In the genomic region with DNA sequence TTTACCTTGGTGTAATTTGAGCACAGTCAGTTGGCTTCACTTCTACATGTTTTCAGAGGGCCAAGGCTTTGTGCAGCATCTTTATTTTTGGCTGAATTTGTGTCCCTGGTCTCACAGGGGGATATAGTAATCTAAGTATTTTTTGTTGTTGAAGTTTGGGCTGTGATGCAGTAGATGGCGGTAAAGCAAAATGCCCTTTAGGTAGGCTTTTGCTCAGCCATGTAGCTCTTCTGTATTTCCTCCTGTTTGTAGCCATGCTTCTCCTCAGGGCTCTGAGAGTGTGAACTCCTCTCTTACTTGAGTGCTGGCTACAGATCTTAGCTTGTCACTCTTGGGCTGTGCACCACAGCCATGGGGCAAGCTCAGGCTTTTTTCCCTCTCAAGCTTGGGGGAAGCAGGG, we compare ENCODE assay signal across 11 cellular contexts.
DNase-seq lines count a peak whose midpoint lies in the region; ATAC-seq and TF ChIP-seq lines count a peak whose summit lies in the region.
"Had no signal": no experiment of that assay in that cellular context is flagged by ENCODE, and none has a peak within 500 bp of the region (broad histone marks: within the 10 kb centered on the region; RNA-seq: fewer than 3 reads in every experiment).

No MANE protein-coding gene starts in this region.

- H2BK120ac ChIP-seq in H9 (ENCODE audit: low read depth, low read length, poor library complexity, severe bottlenecking) (no peak overlapping the region), trophoblast cell (ENCODE audit: insufficient read depth, low read length, poor library complexity) (no peak overlapping the region)

- H3K18ac ChIP-seq in H9 (ENCODE audit: insufficient read length, low read depth, low read length) (no peak overlapping the region), trophoblast cell (ENCODE audit: low read length) (no peak overlapping the region)

- DNase-seq in H9 (no peak), epithelial cell of esophagus (ENCODE audit: low read depth) (no peak), trophoblast cell (no peak), SHP77 (lab: John Stamatoyannopoulos, UW) (no peak)
- DNase-seq: activated CD4-positive, alpha-beta memory T cell treated with anti-CD3 and anti-CD28 coated beads for 36 hours; DMS 273 treated with DMSO at 0.1 percent for 48 hours had no signal

- H3K4me1 ChIP-seq in H9 (ENCODE audit: insufficient read depth, low read length): no peaks in the 10 kb centered on the region
- no peaks in the 10 kb centered on the region for H3K4me1 ChIP-seq in OCI-LY1 (ENCODE audit: insufficient read depth, low read length, severe bottlenecking)
- peaks cover 3 to 6% of the 10 kb centered on the region in 2 experiments for H3K4me1 ChIP-seq in trophoblast cell (ENCODE audit: control insufficient read depth in 1 of 2, insufficient read depth in 2 of 2, low read length in 2 of 2)

- H3T11ph ChIP-seq in H9 (ENCODE audit: low read length): no peak overlapping the region

- H4K5ac ChIP-seq in H9 (ENCODE audit: insufficient read length, low read depth, low read length): no peak overlapping the region

- no peak for ATAC-seq in GM18498 (IDR thresholded peaks at IDR 0.05; ENCODE audit: unreplicated experiment)
- no peak for ATAC-seq in GM21447 (IDR thresholded peaks at IDR 0.05; ENCODE audit: unreplicated experiment)
- no peak for ATAC-seq in HG02970 (IDR thresholded peaks at IDR 0.05; ENCODE audit: low FRiP score, unreplicated experiment)
- ATAC-seq: activated naive CD4-positive, alpha-beta T cell treated with anti-CD3 and anti-CD28 coated beads, Interleukin-2, amount 50 U/mL, for 72 hours had no signal

- H3F3A ChIP-seq in OCI-LY1 (ENCODE audit: insufficient read depth, low read length): no peaks in the 10 kb centered on the region

- H3K4me3 ChIP-seq in OCI-LY1 (ENCODE audit: low read depth, low read length, poor library complexity, severe bottlenecking): no peak overlapping the region
- H3K4me3 ChIP-seq in epithelial cell of esophagus (ENCODE audit: low read length): no peak overlapping the region
- no peak overlapping the region for H3K4me3 ChIP-seq in trophoblast cell (ENCODE audit: low read depth, low read length)

- H3K4me1 Mint-ChIP-seq in H9: peaks cover 3 to 4% of the 10 kb centered on the region in 2 experiments; a peak in 3 of 4 replicates

- H3K9me3 ChIP-seq in H9 (ENCODE audit: control insufficient read depth, low read depth, low read length) (no peaks in the 10 kb centered on the region), OCI-LY1 (ENCODE audit: low read length) (no peaks in the 10 kb centered on the region), trophoblast cell (ENCODE audit: insufficient read depth, low read depth, low read length) (peaks cover 4% of the 10 kb centered on the region)

- H3K4me2 ChIP-seq in H9 (ENCODE audit: insufficient read depth, insufficient read length, low read length): no peak overlapping the region
- H3K4me2 ChIP-seq in OCI-LY1 (ENCODE audit: low read length): no peak overlapping the region
- no peak overlapping the region for H3K4me2 ChIP-seq in trophoblast cell (ENCODE audit: low read length)

- no peak overlapping the region for H4K12ac ChIP-seq in trophoblast cell (ENCODE audit: low read depth, low read length)

- H3K36me3 ChIP-seq in OCI-LY1 (ENCODE audit: insufficient read depth, low read length) (no peaks in the 10 kb centered on the region), trophoblast cell (ENCODE audit: control insufficient read depth in 1 of 2, insufficient read depth in 2 of 2, low read length in 2 of 2) (peaks cover 3% of the 10 kb centered on the region in 2 experiments)

- no peak overlapping the region for H2AFZ ChIP-seq in H9 (ENCODE audit: low read length)
- no peak overlapping the region for H2AFZ ChIP-seq in OCI-LY1 (ENCODE audit: low read length)
- H2AFZ ChIP-seq in trophoblast cell (ENCODE audit: insufficient read depth, low read length, poor library complexity): no peak overlapping the region

- no peak overlapping the region for H2BK20ac ChIP-seq in H9 (ENCODE audit: low read depth, low read length, poor library complexity, severe bottlenecking)

- no peaks in the 10 kb centered on the region for H4K20me1 ChIP-seq in H9 (ENCODE audit: control insufficient read depth, insufficient read depth, insufficient read length)
- H4K20me1 ChIP-seq in OCI-LY1 (ENCODE audit: insufficient read depth, low read length): no peaks in the 10 kb centered on the region

- no peak overlapping the region for H2AK5ac ChIP-seq in H9 (ENCODE audit: insufficient read length, low read length)
- H2AK5ac ChIP-seq in trophoblast cell (ENCODE audit: low read length): no peak overlapping the region

- no peak overlapping the region for H2BK12ac ChIP-seq in H9 (ENCODE audit: insufficient read length, low read depth, low read length)
- no peak overlapping the region for H2BK12ac ChIP-seq in trophoblast cell (ENCODE audit: low read length)

- no peaks in the 10 kb centered on the region for H3K9me2 ChIP-seq in OCI-LY1 (ENCODE audit: low read depth, low read length)

- no peaks in the 10 kb centered on the region for H3K23me2 ChIP-seq in H9 (ENCODE audit: insufficient read length, low read depth, low read length, poor library complexity, severe bottlenecking)

- no CpG with 5 or more reads among the region's 1 CpG for WGBS in H9 (ENCODE audit: extremely low coverage, insufficient read length, low lambda C conversion rate)
- no CpG with 5 or more reads among the region's 1 CpG for WGBS in trophoblast cell (ENCODE audit: extremely low coverage, insufficient coverage, insufficient read length)

- TF ChIP-seq CTCF in H9 (conservative IDR thresholded peaks at IDR 0.05) (peak; percentile 33; the same call in 1 of the 3 replicates), OCI-LY1 (IDR thresholded peaks at IDR 0.05; ENCODE audit: low read length) (peak; percentile 18; the same call in 1 of the 2 replicates), epithelial cell of esophagus (IDR thresholded peaks at IDR 0.05; ENCODE audit: insufficient read depth, low read depth, low read length, missing control alignments) (peak; percentile 16)

- H3K23ac ChIP-seq in H9 (ENCODE audit: insufficient read length, low read depth, low read length) (no peak overlapping the region), trophoblast cell (ENCODE audit: low read length) (no peak overlapping the region)

- H3K27me3 ChIP-seq in H9 (ENCODE audit: insufficient read depth, low read length): no peaks in the 10 kb centered on the region
- no peaks in the 10 kb centered on the region for H3K27me3 ChIP-seq in OCI-LY1 (ENCODE audit: insufficient read depth, low read length)
- H3K27me3 ChIP-seq in trophoblast cell (ENCODE audit: insufficient read depth, low read length): no peaks in the 10 kb centered on the region

- H3K14ac ChIP-seq in H9 (ENCODE audit: insufficient read depth, low read length) (no peak overlapping the region), trophoblast cell (ENCODE audit: low read length) (no peak overlapping the region)

- H3K79me1 ChIP-seq in H9 (ENCODE audit: insufficient read depth, low read depth, low read length, poor library complexity, severe bottlenecking): no peaks in the 10 kb centered on the region
- peaks cover 5% of the 10 kb centered on the region for H3K79me1 ChIP-seq in trophoblast cell (ENCODE audit: low read length)

- no peak overlapping the region for H3K27ac Mint-ChIP-seq in H9
- H3K27ac Mint-ChIP-seq: activated CD4-positive, alpha-beta memory T cell treated with anti-CD3 and anti-CD28 coated beads for 36 hours had no signal

- H3K27me3 Mint-ChIP-seq in H9 (ENCODE audit: low read depth): no peaks in the 10 kb centered on the region
- H3K27me3 Mint-ChIP-seq: activated CD4-positive, alpha-beta memory T cell treated with anti-CD3 and anti-CD28 coated beads for 36 hours had no signal

- H2BK15ac ChIP-seq in H9 (ENCODE audit: low read depth, low read length): no peak overlapping the region

- no peaks in the 10 kb centered on the region for H3K79me2 ChIP-seq in H9 (ENCODE audit: insufficient read depth, low read length)
- no peaks in the 10 kb centered on the region for H3K79me2 ChIP-seq in OCI-LY1 (ENCODE audit: insufficient read depth, low read length)
- no peaks in the 10 kb centered on the region for H3K79me2 ChIP-seq in trophoblast cell (ENCODE audit: control insufficient read depth, insufficient read depth, low read length, poor library complexity)

- no peak overlapping the region for H3K4ac ChIP-seq in H9 (ENCODE audit: low read depth, low read length)
- no peak overlapping the region for H3K4ac ChIP-seq in trophoblast cell (ENCODE audit: low read depth, low read length)

- no peak overlapping the region for H2BK5ac ChIP-seq in H9 (ENCODE audit: insufficient read length, low read length)
- H2BK5ac ChIP-seq in trophoblast cell (ENCODE audit: low read depth, low read length, poor library complexity): no peak overlapping the region

- H4K8ac ChIP-seq in H9 (replicated peaks; ENCODE audit: insufficient read length, low read depth, low read length): no peak overlapping the region
- H4K8ac ChIP-seq in trophoblast cell (ENCODE audit: low read depth, low read length): no peak overlapping the region

- H4K91ac ChIP-seq in H9 (ENCODE audit: insufficient read length, low read depth, low read length) (no peak overlapping the region), trophoblast cell (ENCODE audit: low read depth, low read length) (no peak overlapping the region)

- H3K27ac ChIP-seq in H9 (ENCODE audit: insufficient read length, low read depth, low read length) (no peak overlapping the region), OCI-LY1 (ENCODE audit: low read depth, low read length, poor library complexity, severe bottlenecking) (no peak overlapping the region), trophoblast cell (ENCODE audit: low read depth, low read length) (peak overlapping the region; percentile 53)

- H3K9me3 Mint-ChIP-seq in H9: peaks cover 15 to 25% of the 10 kb centered on the region in 2 experiments

- H3K56ac ChIP-seq in H9 (ENCODE audit: insufficient read length, low read depth, low read length): no peak overlapping the region

- H3K9ac ChIP-seq in H9 (ENCODE audit: extremely low read depth, insufficient read length, low read length) (no peak overlapping the region), OCI-LY1 (ENCODE audit: low read length) (no peak overlapping the region), trophoblast cell (ENCODE audit: low read length) (no peak overlapping the region)

- H3K4me3 Mint-ChIP-seq in H9: no peak overlapping the region
- H3K4me3 Mint-ChIP-seq: activated CD4-positive, alpha-beta memory T cell treated with anti-CD3 and anti-CD28 coated beads for 36 hours had no signal

- peaks cover 6 to 18% (median 6%) of the 10 kb centered on the region in 3 experiments for H3K36me3 Mint-ChIP-seq in H9 (ENCODE audit: insufficient read depth in 1 of 3, low read depth in 3 of 3)
- H3K36me3 Mint-ChIP-seq: activated CD4-positive, alpha-beta memory T cell treated with anti-CD3 and anti-CD28 coated beads for 36 hours; activated naive CD4-positive, alpha-beta T cell treated with anti-CD3 and anti-CD28 coated beads, Interleukin-2, amount 50 U/mL, for 72 hours had no signal
